Comparison of ENCODE assay signal across 26 cellular contexts in genomic region chr2:150019063-150019462, GRCh38.
"Had no signal": no experiment of that assay in that cellular context is flagged by ENCODE, and none has a peak within 500 bp of the region (broad histone marks: within the 10 kb centered on the region; RNA-seq: fewer than 3 reads in every experiment).

No MANE protein-coding gene starts in this region.

- H3K27ac ChIP-seq: ascending aorta, cardiac muscle cell, VCaP had no signal

- H3K4me1 ChIP-seq: ascending aorta had no signal

- DNase-seq: activated B cell treated with CpG ODN at 0.5 μM for 24 hours; activated CD4-positive, alpha-beta memory T cell treated with anti-CD3 and anti-CD28 coated beads, Interleukin-2, amount 10 ng/mL, durations not matched to agents 7 days and 5 days; activated CD4-positive, alpha-beta T cell treated with anti-CD3 and anti-CD28 coated beads for 48 hours; activated CD4-positive, alpha-beta T cell treated with anti-CD3 and anti-CD28 coated beads, Interleukin-2, amount 10 ng/mL, durations not matched to agents 7 days and 5 days; activated CD4-positive, alpha-beta T cell treated with anti-CD3 and anti-CD28 coated beads, Interleukin-2, amount 50 U/mL, for 48 hours; activated CD4-positive, CD25-positive, alpha-beta regulatory T cell treated with anti-CD3 and anti-CD28 coated beads, Interleukin-2, amount 50 U/mL, for 72 hours; activated CD8-positive, alpha-beta memory T cell treated with anti-CD3 and anti-CD28 coated beads for 24 hours; activated CD8-positive, alpha-beta memory T cell treated with anti-CD3 and anti-CD28 coated beads, Interleukin-2, amount 10 ng/mL, durations not matched to agents 7 days and 5 days; activated CD8-positive, alpha-beta memory T cell treated with anti-CD3 and anti-CD28 coated beads, Interleukin-2, amount 50 U/mL, for 48 hours; activated CD8-positive, alpha-beta T cell treated with anti-CD3 and anti-CD28 coated beads, Interleukin-2, amount 10 ng/mL, durations not matched to agents 7 days and 5 days; activated effector memory CD4-positive, alpha-beta T cell treated with Interleukin-2 at 50 U/mL for 16 hours; activated gamma-delta T cell; activated naive CD4-positive, alpha-beta T cell treated with anti-CD3 and anti-CD28 coated beads, Interleukin-2, amount 10 ng/mL, durations not matched to agents 7 days and 5 days; activated naive CD4-positive, alpha-beta T cell treated with Interleukin-2 at 50 U/mL for 16 hours; activated naive CD8-positive, alpha-beta T cell treated with anti-CD3 and anti-CD28 coated beads, Interleukin-2, amount 10 ng/mL, durations not matched to agents 7 days and 5 days; activated naive CD8-positive, alpha-beta T cell treated with anti-CD3 and anti-CD28 coated beads, Interleukin-2, amount 50 U/mL, for 24 hours; activated T-cell treated with anti-CD3 and anti-CD28 coated beads, Interleukin-2, amount 50 U/mL, for 24 hours; activated T-cell treated with anti-CD3 and anti-CD28 coated beads, Interleukin-2, amount 50 U/mL, for 48 hours; amygdala; anterior cingulate cortex; caudate nucleus; cerebellar nuclear complex; T-helper 17 cell had no signal

- H3K36me3 ChIP-seq: ascending aorta, cardiac muscle cell had no signal

- ATAC-seq: activated CD8-positive, alpha-beta memory T cell treated with anti-CD3 and anti-CD28 coated beads, Interleukin-2, amount 10 ng/mL, durations not matched to agents 7 days and 5 days; activated CD8-positive, alpha-beta T cell treated with anti-CD3 and anti-CD28 coated beads, Interleukin-2, amount 10 ng/mL, durations not matched to agents 7 days and 5 days; activated naive CD8-positive, alpha-beta T cell treated with anti-CD3 and anti-CD28 coated beads, Interleukin-2, amount 50 U/mL, for 24 hours; T-helper 17 cell had no signal

- H3K9me3 ChIP-seq: ascending aorta had no signal

- H3K4me3 ChIP-seq: ascending aorta, cardiac muscle cell had no signal

- H3K27me3 ChIP-seq: ascending aorta, cardiac muscle cell had no signal
